In the genomic region with DNA sequence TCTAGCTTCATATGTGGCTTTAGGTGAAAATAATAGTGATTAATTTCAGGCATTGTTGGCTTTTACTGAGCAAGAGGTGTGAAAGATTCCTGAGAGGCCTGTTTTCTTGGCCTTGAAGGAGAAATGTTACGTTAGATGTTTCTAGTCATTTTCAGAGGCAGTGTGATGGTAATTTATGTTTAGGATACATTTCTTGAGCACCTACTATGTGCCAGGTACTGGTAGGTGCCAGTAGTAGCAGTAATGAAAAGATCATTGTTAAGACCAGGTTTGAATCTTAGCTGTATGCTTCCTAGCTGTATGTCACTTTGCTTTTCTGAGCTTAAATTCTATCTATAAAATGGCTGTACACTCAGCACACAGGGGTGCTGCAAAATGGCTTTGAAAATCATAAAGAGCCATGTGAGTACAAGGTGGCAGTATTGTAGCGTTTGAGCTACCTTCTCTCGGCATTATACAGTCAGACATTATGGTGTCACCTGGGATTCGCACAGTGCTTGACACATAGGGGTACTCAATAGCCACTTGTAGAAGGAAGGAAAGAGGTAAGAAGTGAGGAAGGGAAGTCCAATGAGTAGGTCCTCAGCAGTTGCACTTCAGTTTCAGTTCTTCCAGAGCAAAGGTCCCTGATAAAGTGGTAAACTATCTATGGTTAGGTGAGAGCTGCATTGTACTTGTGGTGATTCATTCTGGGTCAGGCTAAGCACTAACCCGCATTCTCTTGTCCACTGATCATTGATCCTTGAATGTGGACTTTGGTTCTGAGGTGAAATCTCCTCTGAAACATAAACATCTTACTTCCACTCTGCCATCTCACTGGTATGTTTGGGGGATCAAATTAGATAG, we compare ENCODE assay signal across 15 cellular contexts.
"Had no signal": no experiment of that assay in that cellular context is flagged by ENCODE, and none has a peak within 500 bp of the region (broad histone marks: within the 10 kb centered on the region; RNA-seq: fewer than 3 reads in every experiment).

No MANE protein-coding gene starts in this region.

- H3K4me3 ChIP-seq: colonic mucosa, right atrium auricular region, transverse colon had no signal

- H3K27ac ChIP-seq: colonic mucosa, right atrium auricular region, WERI-Rb-1 had no signal

- H3K36me3 Mint-ChIP-seq: stimulated activated effector memory CD8-positive, alpha-beta T cell treated with anti-CD3 and anti-CD28 coated beads, Interleukin-12 subunit alpha, Interleukin-12 subunit beta, amount 100 ng/mL, for 72 hours had no signal

- ATAC-seq: natural killer cell treated with Interleukin-12 subunit alpha and Interleukin-12 subunit beta and Interleukin-15 and Interleukin-18, amount 100 ng/mL, for 72 hours; stimulated activated effector memory CD8-positive, alpha-beta T cell treated with anti-CD3 and anti-CD28 coated beads, Interleukin-12 subunit alpha, Interleukin-12 subunit beta, amount 100 ng/mL, for 72 hours had no signal

- H3K27me3 Mint-ChIP-seq: natural killer cell treated with Interleukin-12 subunit alpha and Interleukin-12 subunit beta and Interleukin-15 and Interleukin-18, amount 100 ng/mL, for 72 hours had no signal

- H3K4me1 ChIP-seq: colonic mucosa had no signal

- H3K27ac Mint-ChIP-seq: activated CD4-positive, alpha-beta T cell treated with anti-CD3 and anti-CD28 coated beads, Interleukin-2, amount 10 ng/mL, durations not matched to agents 24 days and 14 days; activated naive CD4-positive, alpha-beta T cell treated with anti-CD3 and anti-CD28 coated beads for 36 hours; activated T-helper 1 cell treated with anti-CD3 and anti-CD28 coated beads, Interleukin-12 subunit alpha, Interleukin-12 subunit beta, Interleukin-2, Interleukin-4 antibody, amounts not matched to agents 30 ng/mL and 10 ng/mL and 1 ng/mL, durations not matched to agents 14 hours and 24 hours and 36 hours; stimulated activated effector memory CD8-positive, alpha-beta T cell treated with anti-CD3 and anti-CD28 coated beads, Interleukin-12 subunit alpha, Interleukin-12 subunit beta, amount 100 ng/mL, for 72 hours had no signal

- H3K9me3 ChIP-seq: colonic mucosa, right atrium auricular region, transverse colon had no signal

- H3K9me3 Mint-ChIP-seq: activated naive CD4-positive, alpha-beta T cell treated with anti-CD3 and anti-CD28 coated beads for 36 hours; activated T-helper 1 cell treated with anti-CD3 and anti-CD28 coated beads, Interleukin-12 subunit alpha, Interleukin-12 subunit beta, Interleukin-2, Interleukin-4 antibody, amounts not matched to agents 30 ng/mL and 10 ng/mL and 1 ng/mL, durations not matched to agents 14 hours and 24 hours and 36 hours had no signal

- DNase-seq: activated CD4-positive, alpha-beta T cell treated with anti-CD3 and anti-CD28 coated beads, Interleukin-2, amount 10 ng/mL, durations not matched to agents 24 days and 14 days; activated naive CD4-positive, alpha-beta T cell treated with anti-CD3 and anti-CD28 coated beads for 36 hours; caudate nucleus; colonic mucosa; effector CD4-positive, alpha-beta T cell; hippocampal formation; mammary epithelial cell; occipital lobe; T-helper 1 cell; transverse colon; WERI-Rb-1 had no signal

- H3K27me3 ChIP-seq: colonic mucosa, right atrium auricular region, transverse colon had no signal

- H3K36me3 ChIP-seq: colonic mucosa, right atrium auricular region, transverse colon, WERI-Rb-1 had no signal

- H3K4me3 Mint-ChIP-seq: activated CD4-positive, alpha-beta T cell treated with anti-CD3 and anti-CD28 coated beads, Interleukin-2, amount 10 ng/mL, durations not matched to agents 24 days and 14 days; activated naive CD4-positive, alpha-beta T cell treated with anti-CD3 and anti-CD28 coated beads for 36 hours; activated T-helper 1 cell treated with anti-CD3 and anti-CD28 coated beads, Interleukin-12 subunit alpha, Interleukin-12 subunit beta, Interleukin-2, Interleukin-4 antibody, amounts not matched to agents 30 ng/mL and 10 ng/mL and 1 ng/mL, durations not matched to agents 14 hours and 24 hours and 36 hours; natural killer cell treated with Interleukin-12 subunit alpha and Interleukin-12 subunit beta and Interleukin-15 and Interleukin-18, amount 100 ng/mL, for 72 hours; stimulated activated effector memory CD8-positive, alpha-beta T cell treated with anti-CD3 and anti-CD28 coated beads, Interleukin-12 subunit alpha, Interleukin-12 subunit beta, amount 100 ng/mL, for 72 hours had no signal
